8 cellular contexts compared by ENCODE assay signal in the genomic region with DNA sequence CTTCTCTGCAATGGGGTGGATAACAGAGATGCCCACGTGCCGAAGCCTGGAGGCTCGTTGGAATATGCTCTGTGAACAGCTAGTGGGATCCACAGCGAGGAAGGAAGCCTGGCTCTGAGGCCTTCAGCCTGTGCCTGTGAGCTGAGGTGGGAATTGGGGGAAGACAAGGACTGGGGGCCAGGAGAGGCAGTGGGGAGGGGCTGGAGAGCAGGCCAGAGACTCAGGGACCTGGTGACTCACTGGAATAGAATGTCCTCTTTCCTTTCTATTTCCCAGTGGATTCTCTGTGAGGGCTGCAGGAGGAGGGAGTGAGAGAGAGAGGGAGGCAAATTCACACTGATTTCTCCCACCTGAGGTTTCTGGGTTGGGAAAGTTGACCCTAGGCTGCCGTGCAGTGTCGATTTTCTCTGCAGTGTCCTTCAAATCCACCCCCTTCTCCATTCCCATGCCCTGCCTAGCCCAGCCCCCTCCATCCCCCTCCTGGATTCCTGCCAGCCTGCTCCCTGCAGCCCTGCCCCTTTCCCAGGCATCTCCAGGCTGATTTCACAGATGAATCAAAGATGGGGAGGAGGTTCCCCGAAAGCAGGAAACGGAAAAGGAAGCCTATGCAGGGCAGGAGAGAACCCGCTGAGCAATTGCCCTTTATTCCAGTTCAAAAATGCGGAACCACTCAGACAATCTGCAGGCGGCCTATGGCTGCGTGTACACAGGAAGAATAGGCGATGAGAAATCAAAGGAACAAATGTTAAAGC. TPM values are rescaled to one million over a fixed set of nuclear protein-coding genes. Genes with fewer than 3 reads are reported as not detected.
DNase-seq lines count a peak whose midpoint lies in the region; ATAC-seq and TF ChIP-seq lines count a peak whose summit lies in the region.

No MANE protein-coding gene starts in this region.

- TF ChIP-seq RAD21 in liver (IDR thresholded peaks at IDR 0.05): no peak

- intact Hi-C loops in activated CD4-positive, alpha-beta T cell treated with anti-CD3 and anti-CD28 coated beads for 36 hours (cut with DNase I, micrococcal nuclease): no loop called here
- intact Hi-C loops in thyroid gland (cut with DNase I): loop anchor here (5.0 kb wide), 1 partner anchor 34 kb away; no protein-coding TSS in a partner anchor

- H3K4me3 Mint-ChIP-seq in activated CD4-positive, alpha-beta T cell treated with anti-CD3 and anti-CD28 coated beads for 36 hours: no peak overlapping the region

- WGBS in liver: 52% methylated on average over 13 of the region's 13 CpGs
- 37 to 42% methylated on average over 13 of the region's 13 CpGs for WGBS in thyroid gland, 2 donors

- no peaks in the 10 kb centered on the region for H3K27me3 Mint-ChIP-seq in activated CD4-positive, alpha-beta T cell treated with anti-CD3 and anti-CD28 coated beads for 36 hours

- CTCF ChIA-PET in activated CD4-positive, alpha-beta T cell treated with anti-CD3 and anti-CD28 coated beads for 36 hours (lab: Charles Lee): interaction anchor here (0.7 to 1.1 kb wide), 6 partner anchors 10 to 1602 kb away, joined by 3 to 4 read pairs (median 3); no protein-coding TSS in a partner anchor

- H3K36me3 Mint-ChIP-seq in activated CD4-positive, alpha-beta T cell treated with anti-CD3 and anti-CD28 coated beads for 36 hours (ENCODE audit: low read depth): no peaks in the 10 kb centered on the region

- peaks cover 16 to 54% (median 38%) of the 10 kb centered on the region in 4 donors for H3K4me1 ChIP-seq in liver (ENCODE audit: control insufficient read depth in 4 of 4, insufficient read depth in 4 of 4, low read length in 3 of 4)
- H3K4me1 ChIP-seq in thyroid gland: peaks cover 60 to 74% of the 10 kb centered on the region in 2 donors

- peak; percentile 37 for ATAC-seq in activated CD4-positive, alpha-beta T cell treated with anti-CD3 and anti-CD28 coated beads for 36 hours
- no peak for ATAC-seq in HG03280 (IDR thresholded peaks at IDR 0.05; ENCODE audit: unreplicated experiment)

- H3K27ac Mint-ChIP-seq in activated CD4-positive, alpha-beta T cell treated with anti-CD3 and anti-CD28 coated beads for 36 hours: peak overlapping the region; percentile 40

- H3K9me3 ChIP-seq in liver (ENCODE audit: control insufficient read depth in 4 of 4, low read length in 3 of 4) (no peaks in the 10 kb centered on the region), thyroid gland (no peaks in the 10 kb centered on the region)

- DNase-seq in activated CD4-positive, alpha-beta T cell treated with anti-CD3 and anti-CD28 coated beads for 36 hours: no peak
- DNase-seq in activated CD4-positive, alpha-beta T cell treated with anti-CD3 and anti-CD28 coated beads for 48 hours: no peak
- DNase-seq in NOMO-1 treated with DMSO at 0.1 percent for 48 hours (lab: John Stamatoyannopoulos, UW; ENCODE audit: unreplicated experiment) (peak; percentile 22), dedifferentiated amniotic fluid mesenchymal stem cell (ENCODE audit: extremely low spot score) (peak; percentile 70), thyroid gland (peak; percentile 71 to 73), OCI-M2 (lab: John Stamatoyannopoulos, UW; ENCODE audit: unreplicated experiment) (no peak)

- H3K4me3 ChIP-seq in liver (ENCODE audit: low read depth in 1 of 3, low read length in 3 of 3) (no peak overlapping the region), thyroid gland (replicated peaks in 1 of 3) (peak overlapping the region in 1 of 3 donors; percentile 2)

- H3K27me3 ChIP-seq in liver (ENCODE audit: control insufficient read depth in 4 of 4, insufficient read depth in 4 of 4, low read length in 3 of 4) (no peaks in the 10 kb centered on the region), thyroid gland (no peaks in the 10 kb centered on the region)

- H3K4me1 Mint-ChIP-seq in activated CD4-positive, alpha-beta T cell treated with anti-CD3 and anti-CD28 coated beads for 36 hours: peaks cover 62% of the 10 kb centered on the region

- TF ChIP-seq CTCF in liver (IDR thresholded peaks at IDR 0.05; ENCODE audit: low read depth, low read length, missing input control) (no peak), thyroid gland (IDR thresholded peaks at IDR 0.05) (no peak)

- no peaks in the 10 kb centered on the region for H3K36me3 ChIP-seq in liver (ENCODE audit: control insufficient read depth in 4 of 4, insufficient read depth in 3 of 4, low read depth in 1 of 4, low read length in 3 of 4)
- no peaks in the 10 kb centered on the region for H3K36me3 ChIP-seq in thyroid gland

- peak in 1 of 2 donors; percentile 36 for TF ChIP-seq POLR2A in thyroid gland (IDR thresholded peaks at IDR 0.05)

- POLR2A ChIA-PET in activated CD4-positive, alpha-beta T cell treated with anti-CD3 and anti-CD28 coated beads for 36 hours (lab: Charles Lee): interaction anchor here (0.6 kb wide), 1 partner anchor 269 kb away, joined by 3 read pairs; no protein-coding TSS in a partner anchor

- peak overlapping the region; percentile 74 to 78 for H3K27ac ChIP-seq in liver (ENCODE audit: low read depth in 1 of 2, low read length in 2 of 2)
- peak overlapping the region; percentile 84 to 97 (median 96) for H3K27ac ChIP-seq in thyroid gland

- no peaks in the 10 kb centered on the region for H3K9me3 Mint-ChIP-seq in activated CD4-positive, alpha-beta T cell treated with anti-CD3 and anti-CD28 coated beads for 36 hours (ENCODE audit: low read depth)

- H3K9ac ChIP-seq in liver (ENCODE audit: low read depth in 1 of 2, low read length in 2 of 2): no peak overlapping the region

TF ChIP-seq in liver, 16 proteins besides CTCF, POLR2A, EP300 and RAD21 (continues in another document):
- TF ChIP-seq HNF4G (IDR thresholded peaks at IDR 0.05): no peak
- TF ChIP-seq JUND (IDR thresholded peaks at IDR 0.05): peak; percentile 87 to 92
- TF ChIP-seq, protein P1, sequence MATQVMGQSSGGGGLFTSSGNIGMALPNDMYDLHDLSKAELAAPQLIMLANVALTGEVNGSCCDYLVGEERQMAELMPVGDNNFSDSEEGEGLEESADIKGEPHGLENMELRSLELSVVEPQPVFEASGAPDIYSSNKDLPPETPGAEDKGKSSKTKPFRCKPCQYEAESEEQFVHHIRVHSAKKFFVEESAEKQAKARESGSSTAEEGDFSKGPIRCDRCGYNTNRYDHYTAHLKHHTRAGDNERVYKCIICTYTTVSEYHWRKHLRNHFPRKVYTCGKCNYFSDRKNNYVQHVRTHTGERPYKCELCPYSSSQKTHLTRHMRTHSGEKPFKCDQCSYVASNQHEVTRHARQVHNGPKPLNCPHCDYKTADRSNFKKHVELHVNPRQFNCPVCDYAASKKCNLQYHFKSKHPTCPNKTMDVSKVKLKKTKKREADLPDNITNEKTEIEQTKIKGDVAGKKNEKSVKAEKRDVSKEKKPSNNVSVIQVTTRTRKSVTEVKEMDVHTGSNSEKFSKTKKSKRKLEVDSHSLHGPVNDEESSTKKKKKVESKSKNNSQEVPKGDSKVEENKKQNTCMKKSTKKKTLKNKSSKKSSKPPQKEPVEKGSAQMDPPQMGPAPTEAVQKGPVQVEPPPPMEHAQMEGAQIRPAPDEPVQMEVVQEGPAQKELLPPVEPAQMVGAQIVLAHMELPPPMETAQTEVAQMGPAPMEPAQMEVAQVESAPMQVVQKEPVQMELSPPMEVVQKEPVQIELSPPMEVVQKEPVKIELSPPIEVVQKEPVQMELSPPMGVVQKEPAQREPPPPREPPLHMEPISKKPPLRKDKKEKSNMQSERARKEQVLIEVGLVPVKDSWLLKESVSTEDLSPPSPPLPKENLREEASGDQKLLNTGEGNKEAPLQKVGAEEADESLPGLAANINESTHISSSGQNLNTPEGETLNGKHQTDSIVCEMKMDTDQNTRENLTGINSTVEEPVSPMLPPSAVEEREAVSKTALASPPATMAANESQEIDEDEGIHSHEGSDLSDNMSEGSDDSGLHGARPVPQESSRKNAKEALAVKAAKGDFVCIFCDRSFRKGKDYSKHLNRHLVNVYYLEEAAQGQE (IDR thresholded peaks at IDR 0.05): no peak
- no peak for TF ChIP-seq ZBTB33 (IDR thresholded peaks at IDR 0.05)
- TF ChIP-seq, protein P2, sequence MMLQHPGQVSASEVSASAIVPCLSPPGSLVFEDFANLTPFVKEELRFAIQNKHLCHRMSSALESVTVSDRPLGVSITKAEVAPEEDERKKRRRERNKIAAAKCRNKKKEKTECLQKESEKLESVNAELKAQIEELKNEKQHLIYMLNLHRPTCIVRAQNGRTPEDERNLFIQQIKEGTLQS (IDR thresholded peaks at IDR 0.05): no peak
- no peak for TF ChIP-seq FOXA1 (IDR thresholded peaks at IDR 0.05)
- no peak for TF ChIP-seq TAF1 (conservative IDR thresholded peaks at IDR 0.05)
- TF ChIP-seq NR2F2 (IDR thresholded peaks at IDR 0.05): peak; percentile 32
- no peak for TF ChIP-seq HNF4A (conservative IDR thresholded peaks at IDR 0.05)
- peak; percentile 51 for TF ChIP-seq SP1 (IDR thresholded peaks at IDR 0.05)
- TF ChIP-seq RXRA (IDR thresholded peaks at IDR 0.05): no peak

RNA-seq across cellular contexts. Expression of gene SPAAR, which starts 1.4 kb away (rescaled TPM):
- not detected for total RNA-seq in activated CD4-positive, alpha-beta T cell treated with anti-CD3 and anti-CD28 coated beads for 36 hours
- total RNA-seq in liver (1 to 10 TPM in 1 of 2 donors, under 1 TPM in 1; 0.65 to 2.4 TPM), thyroid gland (1 to 10 TPM; 2.1 to 8.1 (median 3.6) TPM)
- polyA plus RNA-seq in liver: 1 to 10 TPM; 1.1 TPM

RNA-seq across cellular contexts. Expression of gene HRCT1, which starts 1.9 kb away (rescaled TPM):
- not detected for total RNA-seq in activated CD4-positive, alpha-beta T cell treated with anti-CD3 and anti-CD28 coated beads for 36 hours
- under 1 TPM; 0.08 to 0.09 TPM for total RNA-seq in liver
- polyA plus RNA-seq in liver: 1 to 10 TPM in 1 of 2 donors, under 1 TPM in 1; 0.44 to 2.9 TPM
- 10 to 100 TPM in 1 of 4 donors, 1 to 10 TPM in 2, under 1 TPM in 1; 0.81 to 11.8 (median 3.3) TPM for total RNA-seq in thyroid gland

RNA-seq across cellular contexts. Expression of gene OR13J1, which starts 37.7 kb away (rescaled TPM):
- total RNA-seq in activated CD4-positive, alpha-beta T cell treated with anti-CD3 and anti-CD28 coated beads for 36 hours: not detected
- not detected for total RNA-seq in liver
- not detected for polyA plus RNA-seq in liver
- total RNA-seq in thyroid gland: not detected

RNA-seq across cellular contexts. Expression of gene OR2S2, which starts 50.0 kb away (rescaled TPM):
- not detected for total RNA-seq in activated CD4-positive, alpha-beta T cell treated with anti-CD3 and anti-CD28 coated beads for 36 hours
- total RNA-seq in liver (not detected), thyroid gland (not detected)
- not detected for polyA plus RNA-seq in liver

Comparison
In these comparisons a context has a peak if more than half of its experiments do, and no peak if none do; other contexts are left out.
1. DNase-seq: peak in NOMO-1 treated with DMSO at 0.1 percent for 48 hours (single experiment), dedifferentiated amniotic fluid mesenchymal stem cell (single experiment) and thyroid gland (2 of 2); none in activated CD4-positive, alpha-beta T cell treated with anti-CD3 and anti-CD28 coated beads for 36 hours (single experiment), activated CD4-positive, alpha-beta T cell treated with anti-CD3 and anti-CD28 coated beads for 48 hours (single experiment) and OCI-M2 (single experiment).